17 cellular contexts compared by ENCODE assay signal in the genomic region with DNA sequence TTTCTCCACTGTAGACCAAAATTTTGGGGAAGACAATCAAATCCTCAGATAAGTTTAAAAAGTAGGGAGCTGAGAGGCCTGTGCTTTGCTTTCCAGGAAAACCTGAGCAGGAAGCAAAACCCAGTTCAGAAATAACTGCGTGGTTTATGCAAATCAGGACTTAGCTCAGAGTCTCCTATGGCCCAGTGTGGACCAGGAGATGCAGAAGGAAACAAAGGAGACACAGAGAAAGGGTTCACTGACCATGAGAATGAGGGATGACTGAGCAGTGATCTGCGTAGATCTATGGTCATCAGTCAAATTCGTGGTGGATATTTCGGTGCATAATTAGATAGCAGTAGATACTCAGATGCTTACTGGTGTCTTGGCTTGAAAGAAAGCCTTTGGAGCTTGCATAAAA.
DNase-seq lines count a peak whose midpoint lies in the region; ATAC-seq, FAIRE-seq and TF ChIP-seq lines count a peak whose summit lies in the region.
"Had no signal": no experiment of that assay in that cellular context is flagged by ENCODE, and none has a peak within 500 bp of the region (broad histone marks: within the 10 kb centered on the region; RNA-seq: fewer than 3 reads in every experiment).

No MANE protein-coding gene starts in this region.

- no peaks in the 10 kb centered on the region for H4K20me1 ChIP-seq in mammary epithelial cell (ENCODE audit: insufficient read depth, low read length)

- no peak overlapping the region for H2AFZ ChIP-seq in mammary epithelial cell (ENCODE audit: low read depth, low read length)

- in situ Hi-C loops in mammary epithelial cell (cut with MboI; ENCODE audit: low sequenced_read_pairs in 2 of 2): no loop called here

- no peaks in the 10 kb centered on the region for H3K27me3 ChIP-seq in mammary epithelial cell (ENCODE audit: insufficient read depth, low read length)

- TF ChIP-seq CTCF in mammary epithelial cell (conservative IDR thresholded peaks at IDR 0.05 in 1 of 2, IDR thresholded peaks at IDR 0.05 in 1 of 2; ENCODE audit: extremely low read depth in 1 of 2, insufficient read depth in 1 of 2, low read depth in 1 of 2, low read length in 2 of 2): no peak

- WGBS in mammary epithelial cell (ENCODE audit: low coverage, missing lambda C conversion rate): 95% methylated on average over 4 of the region's 4 CpGs

- no peak overlapping the region for H3K27ac ChIP-seq in mammary epithelial cell (ENCODE audit: insufficient read depth, low read depth, low read length)

- H3K79me2 ChIP-seq in mammary epithelial cell (ENCODE audit: insufficient read depth, low read length): no peaks in the 10 kb centered on the region

- intact Hi-C loops in Right ventricle myocardium inferior (cut with DNase I) (no loop called here), mammary epithelial cell (cut with micrococcal nuclease) (no loop called here)

- no peaks in the 10 kb centered on the region for H3K4me1 ChIP-seq in mammary epithelial cell (ENCODE audit: insufficient read depth, low read length)
- H3K4me1 ChIP-seq: HAP-1 had no signal

- H3K4me2 ChIP-seq in mammary epithelial cell (ENCODE audit: insufficient read depth, low read depth, low read length): no peak overlapping the region

- no TSS peak for BruUV-seq in mammary epithelial cell (replicated peaks; lab: Mats Ljungman, UMichigan)

- FAIRE-seq in GM12891 (lab: Jason Lieb, UNC): peak; percentile 67

- H3K9me3 ChIP-seq in mammary epithelial cell (replicated peaks; ENCODE audit: insufficient read depth, low read length): no peaks in the 10 kb centered on the region
- H3K9me3 ChIP-seq: HAP-1 had no signal

- no peak overlapping the region for H3K9ac ChIP-seq in mammary epithelial cell (ENCODE audit: insufficient read depth, low read length)

- CTCF ChIA-PET in mammary epithelial cell (lab: Charles Lee; ENCODE audit: low non-redundant PET): no interaction called here

- no peak for DNase-seq in GM12891 (ENCODE audit: insufficient read length, low spot score)
- DNase-seq in NCI-H1048 (lab: John Stamatoyannopoulos, UW): peak; percentile 35
- DNase-seq in glomerular visceral epithelial cell (ENCODE audit: extremely low spot score): peak; percentile 12
- no peak for DNase-seq in Right ventricle myocardium inferior (ENCODE audit: missing footprints)
- no peak for DNase-seq in NCI-H226
- no peak for DNase-seq in OCI-M2 (lab: John Stamatoyannopoulos, UW; ENCODE audit: unreplicated experiment)
- no peak for DNase-seq in mammary epithelial cell
- DNase-seq: CD8-positive, alpha-beta T cell; Kasumi-1; MV-4-11; NCI-H146; NCI-H2081 treated with DMSO at 0.1 percent for 48 hours; NCI-H2227 treated with DMSO at 0.1 percent for 48 hours; NCI-H69; T-cell had no signal

- no peak for TF ChIP-seq POLR2A in GM12891 (IDR thresholded peaks at IDR 0.05; ENCODE audit: low read depth, low read length)

- ATAC-seq in GM18873 (IDR thresholded peaks at IDR 0.05; ENCODE audit: low FRiP score, unreplicated experiment) (peak; percentile 43), Right ventricle myocardium inferior (no peak)
- ATAC-seq: CD8-positive, alpha-beta T cell; T-cell had no signal

- dilution Hi-C loops in mammary epithelial cell (cut with HindIII; ENCODE audit: low sequenced_read_pairs): no loop called here

- H3K4me3 ChIP-seq in mammary epithelial cell (replicated peaks in 1 of 3; ENCODE audit: insufficient read depth in 1 of 3, low read depth in 2 of 3, low read length in 3 of 3): no peak overlapping the region
- H3K4me3 ChIP-seq: HAP-1 had no signal

- no peaks in the 10 kb centered on the region for H3K36me3 ChIP-seq in mammary epithelial cell (ENCODE audit: insufficient read depth, low read length)
- H3K36me3 ChIP-seq: HAP-1 had no signal

TF ChIP-seq in GM12891, 5 proteins besides CTCF, POLR2A, EP300 and RAD21:
- no peak for TF ChIP-seq POLR2AphosphoS5 (IDR thresholded peaks at IDR 0.05; ENCODE audit: low read depth, low read length)
TF ChIP-seq in GM12891: peak in this region for 0.

Comparison
In these comparisons a context has a peak if more than half of its experiments do, and no peak if none do; other contexts are left out.
1. DNase-seq: peak in NCI-H1048 (single experiment) and glomerular visceral epithelial cell (single experiment); none in GM12891 (single experiment), Right ventricle myocardium inferior (single experiment), NCI-H226 (single experiment), OCI-M2 (single experiment) and mammary epithelial cell (single experiment).